Comparison of ENCODE assay signal across 1 cellular context in the genomic region with DNA sequence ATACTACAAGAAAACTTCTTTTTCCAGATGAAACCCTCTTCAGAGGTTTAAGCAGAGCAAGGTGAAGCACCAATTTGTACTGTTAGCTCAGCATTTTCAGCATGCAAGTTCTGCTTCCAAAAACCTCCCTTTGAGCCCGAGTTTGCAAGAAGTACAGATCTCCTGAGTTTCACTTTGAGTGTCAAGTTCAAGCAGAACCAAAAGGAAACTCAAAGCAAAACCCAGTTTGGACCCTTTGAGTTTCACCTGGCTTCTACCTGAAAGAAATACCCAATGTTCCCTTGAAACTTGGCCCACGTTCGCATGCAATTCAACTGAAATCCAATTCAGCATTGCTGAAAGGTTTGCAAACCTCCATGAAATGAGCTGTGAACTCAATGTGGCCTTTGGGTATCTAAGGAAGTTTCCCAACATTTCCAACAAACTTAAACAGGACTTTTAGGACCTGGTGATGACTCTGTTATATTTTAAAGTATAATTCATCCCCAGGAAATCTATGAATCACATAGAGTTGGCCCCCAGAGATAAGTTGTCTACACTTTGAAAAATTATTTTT.
A peak's percentile ranks its signal among the peaks of the same experiment; 100 is the strongest.
TF ChIP-seq lines count a peak whose summit lies in the region.

No MANE protein-coding gene starts in this region.

TF ChIP-seq in GM12878, 131 proteins besides CTCF, POLR2A, EP300 and RAD21 (continued from another document):
- TF ChIP-seq, protein P1, sequence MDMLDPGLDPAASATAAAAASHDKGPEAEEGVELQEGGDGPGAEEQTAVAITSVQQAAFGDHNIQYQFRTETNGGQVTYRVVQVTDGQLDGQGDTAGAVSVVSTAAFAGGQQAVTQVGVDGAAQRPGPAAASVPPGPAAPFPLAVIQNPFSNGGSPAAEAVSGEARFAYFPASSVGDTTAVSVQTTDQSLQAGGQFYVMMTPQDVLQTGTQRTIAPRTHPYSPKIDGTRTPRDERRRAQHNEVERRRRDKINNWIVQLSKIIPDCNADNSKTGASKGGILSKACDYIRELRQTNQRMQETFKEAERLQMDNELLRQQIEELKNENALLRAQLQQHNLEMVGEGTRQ (IDR thresholded peaks at IDR 0.05; ENCODE audit: borderline replicate concordance, low read depth, low read length), result no peak
- TF ChIP-seq ZNF622 (IDR thresholded peaks at IDR 0.05) (no peak), MTA2 (IDR thresholded peaks at IDR 0.05; ENCODE audit: low read depth) (no peak), CREB1 (IDR thresholded peaks at IDR 0.05; ENCODE audit: low read depth) (no peak), ESRRA (IDR thresholded peaks at IDR 0.05; ENCODE audit: low read length) (no peak), BRCA1 (IDR thresholded peaks at IDR 0.05; ENCODE audit: low read depth, low read length) (no peak), YBX1 (IDR thresholded peaks at IDR 0.05) (no peak), POU2F2 (IDR thresholded peaks at IDR 0.05; ENCODE audit: borderline replicate concordance, low read depth, low read length) (no peak), FOXK2 (IDR thresholded peaks at IDR 0.05) (no peak), SREBF1 (IDR thresholded peaks at IDR 0.05; ENCODE audit: low read length) (no peak), KDM1A (IDR thresholded peaks at IDR 0.05; ENCODE audit: borderline replicate concordance) (no peak), ATF7 (IDR thresholded peaks at IDR 0.05; ENCODE audit: low read depth) (no peak), IRF3 (IDR thresholded peaks at IDR 0.05) (no peak), POLR2AphosphoS5 (IDR thresholded peaks at IDR 0.05; ENCODE audit: low read length) (no peak), TARDBP (IDR thresholded peaks at IDR 0.05; ENCODE audit: borderline replicate concordance) (no peak), RAD51 (IDR thresholded peaks at IDR 0.05) (no peak), ZNF274 (IDR thresholded peaks at IDR 0.05; ENCODE audit: insufficient read depth, insufficient read length) (no peak), NR2C1 (IDR thresholded peaks at IDR 0.05) (no peak), NFYA (IDR thresholded peaks at IDR 0.05; ENCODE audit: borderline replicate concordance, low read depth, low read length) (no peak), FOS (IDR thresholded peaks at IDR 0.05; ENCODE audit: borderline replicate concordance, extremely low read depth, insufficient read length) (no peak), IRF4 (IDR thresholded peaks at IDR 0.05; ENCODE audit: low read depth, low read length) (peak; percentile 69; the same call in 1 of the 2 replicates), MEF2A (IDR thresholded peaks at IDR 0.05; ENCODE audit: insufficient read depth, low read depth, low read length) (0 out of 2 replicates have a peak, but pooled peaks have one; percentile 49), PAX8 (IDR thresholded peaks at IDR 0.05) (no peak), SP1 (IDR thresholded peaks at IDR 0.05; ENCODE audit: low read depth, low read length) (no peak), CREM (IDR thresholded peaks at IDR 0.05; ENCODE audit: low read depth) (peak; percentile 54; the same call in 1 of the 2 replicates)
- TF ChIP-seq, protein P2, sequence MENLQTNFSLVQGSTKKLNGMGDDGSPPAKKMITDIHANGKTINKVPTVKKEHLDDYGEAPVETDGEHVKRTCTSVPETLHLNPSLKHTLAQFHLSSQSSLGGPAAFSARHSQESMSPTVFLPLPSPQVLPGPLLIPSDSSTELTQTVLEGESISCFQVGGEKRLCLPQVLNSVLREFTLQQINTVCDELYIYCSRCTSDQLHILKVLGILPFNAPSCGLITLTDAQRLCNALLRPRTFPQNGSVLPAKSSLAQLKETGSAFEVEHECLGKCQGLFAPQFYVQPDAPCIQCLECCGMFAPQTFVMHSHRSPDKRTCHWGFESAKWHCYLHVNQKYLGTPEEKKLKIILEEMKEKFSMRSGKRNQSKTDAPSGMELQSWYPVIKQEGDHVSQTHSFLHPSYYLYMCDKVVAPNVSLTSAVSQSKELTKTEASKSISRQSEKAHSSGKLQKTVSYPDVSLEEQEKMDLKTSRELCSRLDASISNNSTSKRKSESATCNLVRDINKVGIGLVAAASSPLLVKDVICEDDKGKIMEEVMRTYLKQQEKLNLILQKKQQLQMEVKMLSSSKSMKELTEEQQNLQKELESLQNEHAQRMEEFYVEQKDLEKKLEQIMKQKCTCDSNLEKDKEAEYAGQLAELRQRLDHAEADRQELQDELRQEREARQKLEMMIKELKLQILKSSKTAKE (IDR thresholded peaks at IDR 0.05; ENCODE audit: low read depth, poor library complexity, severe bottlenecking), result no peak
- TF ChIP-seq, protein P3, sequence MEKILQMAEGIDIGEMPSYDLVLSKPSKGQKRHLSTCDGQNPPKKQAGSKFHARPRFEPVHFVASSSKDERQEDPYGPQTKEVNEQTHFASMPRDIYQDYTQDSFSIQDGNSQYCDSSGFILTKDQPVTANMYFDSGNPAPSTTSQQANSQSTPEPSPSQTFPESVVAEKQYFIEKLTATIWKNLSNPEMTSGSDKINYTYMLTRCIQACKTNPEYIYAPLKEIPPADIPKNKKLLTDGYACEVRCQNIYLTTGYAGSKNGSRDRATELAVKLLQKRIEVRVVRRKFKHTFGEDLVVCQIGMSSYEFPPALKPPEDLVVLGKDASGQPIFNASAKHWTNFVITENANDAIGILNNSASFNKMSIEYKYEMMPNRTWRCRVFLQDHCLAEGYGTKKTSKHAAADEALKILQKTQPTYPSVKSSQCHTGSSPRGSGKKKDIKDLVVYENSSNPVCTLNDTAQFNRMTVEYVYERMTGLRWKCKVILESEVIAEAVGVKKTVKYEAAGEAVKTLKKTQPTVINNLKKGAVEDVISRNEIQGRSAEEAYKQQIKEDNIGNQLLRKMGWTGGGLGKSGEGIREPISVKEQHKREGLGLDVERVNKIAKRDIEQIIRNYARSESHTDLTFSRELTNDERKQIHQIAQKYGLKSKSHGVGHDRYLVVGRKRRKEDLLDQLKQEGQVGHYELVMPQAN (conservative IDR thresholded peaks at IDR 0.05), result no peak
- TF ChIP-seq, protein P4, sequence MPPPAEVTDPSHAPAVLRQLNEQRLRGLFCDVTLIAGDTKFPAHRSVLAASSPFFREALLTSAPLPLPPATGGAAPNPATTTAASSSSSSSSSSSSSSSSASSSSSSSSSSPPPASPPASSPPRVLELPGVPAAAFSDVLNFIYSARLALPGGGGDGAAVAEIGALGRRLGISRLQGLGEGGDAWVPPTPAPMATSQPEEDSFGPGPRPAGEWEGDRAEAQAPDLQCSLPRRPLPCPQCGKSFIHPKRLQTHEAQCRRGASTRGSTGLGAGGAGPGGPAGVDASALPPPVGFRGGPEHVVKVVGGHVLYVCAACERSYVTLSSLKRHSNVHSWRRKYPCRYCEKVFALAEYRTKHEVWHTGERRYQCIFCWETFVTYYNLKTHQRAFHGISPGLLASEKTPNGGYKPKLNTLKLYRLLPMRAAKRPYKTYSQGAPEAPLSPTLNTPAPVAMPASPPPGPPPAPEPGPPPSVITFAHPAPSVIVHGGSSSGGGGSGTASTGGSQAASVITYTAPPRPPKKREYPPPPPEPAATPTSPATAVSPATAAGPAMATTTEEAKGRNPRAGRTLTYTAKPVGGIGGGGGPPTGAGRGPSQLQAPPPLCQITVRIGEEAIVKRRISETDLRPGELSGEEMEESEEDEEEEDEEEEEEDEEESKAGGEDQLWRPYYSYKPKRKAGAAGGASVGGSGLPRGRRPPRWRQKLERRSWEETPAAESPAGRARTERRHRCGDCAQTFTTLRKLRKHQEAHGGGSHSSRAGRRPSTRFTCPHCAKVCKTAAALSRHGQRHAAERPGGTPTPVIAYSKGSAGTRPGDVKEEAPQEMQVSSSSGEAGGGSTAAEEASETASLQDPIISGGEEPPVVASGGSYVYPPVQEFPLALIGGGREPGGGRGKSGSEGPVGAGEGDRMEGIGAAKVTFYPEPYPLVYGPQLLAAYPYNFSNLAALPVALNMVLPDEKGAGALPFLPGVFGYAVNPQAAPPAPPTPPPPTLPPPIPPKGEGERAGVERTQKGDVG (CRISPR knock-in tag; IDR thresholded peaks at IDR 0.05), result no peak
- TF ChIP-seq, protein P5, sequence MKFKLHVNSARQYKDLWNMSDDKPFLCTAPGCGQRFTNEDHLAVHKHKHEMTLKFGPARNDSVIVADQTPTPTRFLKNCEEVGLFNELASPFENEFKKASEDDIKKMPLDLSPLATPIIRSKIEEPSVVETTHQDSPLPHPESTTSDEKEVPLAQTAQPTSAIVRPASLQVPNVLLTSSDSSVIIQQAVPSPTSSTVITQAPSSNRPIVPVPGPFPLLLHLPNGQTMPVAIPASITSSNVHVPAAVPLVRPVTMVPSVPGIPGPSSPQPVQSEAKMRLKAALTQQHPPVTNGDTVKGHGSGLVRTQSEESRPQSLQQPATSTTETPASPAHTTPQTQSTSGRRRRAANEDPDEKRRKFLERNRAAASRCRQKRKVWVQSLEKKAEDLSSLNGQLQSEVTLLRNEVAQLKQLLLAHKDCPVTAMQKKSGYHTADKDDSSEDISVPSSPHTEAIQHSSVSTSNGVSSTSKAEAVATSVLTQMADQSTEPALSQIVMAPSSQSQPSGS (IDR thresholded peaks at IDR 0.05; ENCODE audit: low read length), result peak; percentile 62; the same call in 1 of the 2 replicates
- TF ChIP-seq, protein P6, sequence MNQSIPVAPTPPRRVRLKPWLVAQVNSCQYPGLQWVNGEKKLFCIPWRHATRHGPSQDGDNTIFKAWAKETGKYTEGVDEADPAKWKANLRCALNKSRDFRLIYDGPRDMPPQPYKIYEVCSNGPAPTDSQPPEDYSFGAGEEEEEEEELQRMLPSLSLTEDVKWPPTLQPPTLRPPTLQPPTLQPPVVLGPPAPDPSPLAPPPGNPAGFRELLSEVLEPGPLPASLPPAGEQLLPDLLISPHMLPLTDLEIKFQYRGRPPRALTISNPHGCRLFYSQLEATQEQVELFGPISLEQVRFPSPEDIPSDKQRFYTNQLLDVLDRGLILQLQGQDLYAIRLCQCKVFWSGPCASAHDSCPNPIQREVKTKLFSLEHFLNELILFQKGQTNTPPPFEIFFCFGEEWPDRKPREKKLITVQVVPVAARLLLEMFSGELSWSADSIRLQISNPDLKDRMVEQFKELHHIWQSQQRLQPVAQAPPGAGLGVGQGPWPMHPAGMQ (IDR thresholded peaks at IDR 0.05; ENCODE audit: borderline replicate concordance), result no peak
- TF ChIP-seq, protein P7, sequence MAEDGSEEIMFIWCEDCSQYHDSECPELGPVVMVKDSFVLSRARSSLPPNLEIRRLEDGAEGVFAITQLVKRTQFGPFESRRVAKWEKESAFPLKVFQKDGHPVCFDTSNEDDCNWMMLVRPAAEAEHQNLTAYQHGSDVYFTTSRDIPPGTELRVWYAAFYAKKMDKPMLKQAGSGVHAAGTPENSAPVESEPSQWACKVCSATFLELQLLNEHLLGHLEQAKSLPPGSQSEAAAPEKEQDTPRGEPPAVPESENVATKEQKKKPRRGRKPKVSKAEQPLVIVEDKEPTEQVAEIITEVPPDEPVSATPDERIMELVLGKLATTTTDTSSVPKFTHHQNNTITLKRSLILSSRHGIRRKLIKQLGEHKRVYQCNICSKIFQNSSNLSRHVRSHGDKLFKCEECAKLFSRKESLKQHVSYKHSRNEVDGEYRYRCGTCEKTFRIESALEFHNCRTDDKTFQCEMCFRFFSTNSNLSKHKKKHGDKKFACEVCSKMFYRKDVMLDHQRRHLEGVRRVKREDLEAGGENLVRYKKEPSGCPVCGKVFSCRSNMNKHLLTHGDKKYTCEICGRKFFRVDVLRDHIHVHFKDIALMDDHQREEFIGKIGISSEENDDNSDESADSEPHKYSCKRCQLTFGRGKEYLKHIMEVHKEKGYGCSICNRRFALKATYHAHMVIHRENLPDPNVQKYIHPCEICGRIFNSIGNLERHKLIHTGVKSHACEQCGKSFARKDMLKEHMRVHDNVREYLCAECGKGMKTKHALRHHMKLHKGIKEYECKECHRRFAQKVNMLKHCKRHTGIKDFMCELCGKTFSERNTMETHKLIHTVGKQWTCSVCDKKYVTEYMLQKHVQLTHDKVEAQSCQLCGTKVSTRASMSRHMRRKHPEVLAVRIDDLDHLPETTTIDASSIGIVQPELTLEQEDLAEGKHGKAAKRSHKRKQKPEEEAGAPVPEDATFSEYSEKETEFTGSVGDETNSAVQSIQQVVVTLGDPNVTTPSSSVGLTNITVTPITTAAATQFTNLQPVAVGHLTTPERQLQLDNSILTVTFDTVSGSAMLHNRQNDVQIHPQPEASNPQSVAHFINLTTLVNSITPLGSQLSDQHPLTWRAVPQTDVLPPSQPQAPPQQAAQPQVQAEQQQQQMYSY (CRISPR knock-in tag; IDR thresholded peaks at IDR 0.05), result no peak
